In the genomic region with DNA sequence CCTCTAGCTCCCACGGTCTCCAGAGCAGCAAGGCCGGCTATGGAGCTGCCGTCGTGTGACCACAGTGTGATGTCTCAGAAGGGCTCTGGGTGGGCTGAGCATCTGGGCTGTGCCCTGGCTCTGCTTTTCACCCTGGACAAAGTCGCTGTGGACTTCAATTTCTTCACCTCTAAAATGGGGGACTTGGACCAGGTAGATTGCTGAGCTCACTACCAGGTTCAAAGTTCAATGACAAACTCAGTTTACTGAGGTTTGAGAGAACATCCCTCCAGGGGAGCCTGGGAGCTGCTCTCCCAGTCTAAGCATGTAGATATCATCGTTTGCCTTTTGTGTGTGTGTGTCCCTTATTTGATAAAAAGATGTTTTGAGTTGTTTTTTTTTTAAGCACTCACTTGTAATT, we compare ENCODE assay signal across 24 cellular contexts. TPM values are rescaled to one million over a fixed set of nuclear protein-coding genes. Genes with fewer than 3 reads are reported as not detected.
DNase-seq lines count a peak whose midpoint lies in the region; ATAC-seq and TF ChIP-seq lines count a peak whose summit lies in the region.
"Had no signal": no experiment of that assay in that cellular context is flagged by ENCODE, and none has a peak within 500 bp of the region (broad histone marks: within the 10 kb centered on the region; RNA-seq: fewer than 3 reads in every experiment).

No MANE protein-coding gene starts in this region.

- no peaks in the 10 kb centered on the region for H3K4me1 ChIP-seq in right cardiac atrium (ENCODE audit: control insufficient read depth, insufficient read depth, low read length)
- H3K4me1 ChIP-seq in esophagus muscularis mucosa = peaks cover 10 to 26% (median 20%) of the 10 kb centered on the region in 4 donors
- H3K4me1 ChIP-seq in trophoblast cell (ENCODE audit: control insufficient read depth in 1 of 2, insufficient read depth in 2 of 2, low read length in 2 of 2) = peaks cover 0 to 6% of the 10 kb centered on the region in 2 experiments
- peaks cover 23% of the 10 kb centered on the region for H3K4me1 ChIP-seq in vagina
- H3K4me1 ChIP-seq in endodermal cell (ENCODE audit: control insufficient read depth, insufficient read depth, low read length) = peaks cover 28% of the 10 kb centered on the region

- ATAC-seq in left ventricle myocardium superior (peak; percentile 10), right cardiac atrium (no peak), GM18870 (IDR thresholded peaks at IDR 0.05; ENCODE audit: unreplicated experiment) (no peak)
- ATAC-seq: esophagus mucosa had no signal

- no peak overlapping the region for H3K18ac ChIP-seq in trophoblast cell (ENCODE audit: low read length)

- no peak overlapping the region for H4K8ac ChIP-seq in trophoblast cell (ENCODE audit: low read depth, low read length)

- H3K9me3 ChIP-seq in right cardiac atrium (ENCODE audit: control insufficient read depth, low read length) = no peaks in the 10 kb centered on the region
- H3K9me3 ChIP-seq in esophagus muscularis mucosa = no peaks in the 10 kb centered on the region
- no peaks in the 10 kb centered on the region for H3K9me3 ChIP-seq in trophoblast cell (ENCODE audit: insufficient read depth, low read depth, low read length)
- H3K9me3 ChIP-seq in vagina = no peaks in the 10 kb centered on the region
- no peaks in the 10 kb centered on the region for H3K9me3 ChIP-seq in endodermal cell (ENCODE audit: control insufficient read depth, low read length)

- no peak overlapping the region for H2AK5ac ChIP-seq in trophoblast cell (ENCODE audit: low read length)

- no peak overlapping the region for H4K91ac ChIP-seq in trophoblast cell (ENCODE audit: low read depth, low read length)

- no peak overlapping the region for H3K4ac ChIP-seq in trophoblast cell (ENCODE audit: low read depth, low read length)

- H3K4me2 ChIP-seq in trophoblast cell (ENCODE audit: low read length) = no peak overlapping the region

- no peaks in the 10 kb centered on the region for H3K9me3 Mint-ChIP-seq in endodermal cell
- H3K9me3 Mint-ChIP-seq in T-helper 2 cell treated with Interferon-gamma antibody and Interleukin-4, amounts not matched to agents 5 μg/mL and 100 μg/mL, for 36 hours = no peaks in the 10 kb centered on the region
- H3K9me3 Mint-ChIP-seq: IgD-negative memory B cell; naive B cell; T-helper 1 cell treated with Interleukin-12 subunit alpha and Interleukin-12 subunit beta and Interleukin-4 antibody, amounts not matched to agents 30 μg/mL and 1 μg/mL, for 36 hours had no signal

- H3K27ac Mint-ChIP-seq in endodermal cell = no peak overlapping the region
- H3K27ac Mint-ChIP-seq in T-helper 2 cell treated with Interferon-gamma antibody and Interleukin-4, amounts not matched to agents 5 μg/mL and 100 μg/mL, for 36 hours = no peak overlapping the region
- H3K27ac Mint-ChIP-seq: IgD-negative memory B cell; T-helper 1 cell treated with Interleukin-12 subunit alpha and Interleukin-12 subunit beta and Interleukin-4 antibody, amounts not matched to agents 30 μg/mL and 1 μg/mL, for 36 hours had no signal

- H3K4me3 Mint-ChIP-seq in endodermal cell = no peak overlapping the region
- H3K4me3 Mint-ChIP-seq in T-helper 2 cell treated with Interferon-gamma antibody and Interleukin-4, amounts not matched to agents 5 μg/mL and 100 μg/mL, for 36 hours = no peak overlapping the region
- H3K4me3 Mint-ChIP-seq: IgD-negative memory B cell; naive B cell; T-helper 1 cell treated with Interleukin-12 subunit alpha and Interleukin-12 subunit beta and Interleukin-4 antibody, amounts not matched to agents 30 μg/mL and 1 μg/mL, for 36 hours had no signal

- H3K79me1 ChIP-seq in trophoblast cell (ENCODE audit: low read length) = no peaks in the 10 kb centered on the region

- H2BK5ac ChIP-seq in trophoblast cell (ENCODE audit: low read depth, low read length, poor library complexity) = no peak overlapping the region

- no peak for DNase-seq in left ventricle myocardium superior
- DNase-seq in right cardiac atrium = no peak
- no peak for DNase-seq in esophagus muscularis mucosa (ENCODE audit: extremely low spot score)
- DNase-seq in trophoblast cell = no peak
- DNase-seq in vagina (ENCODE audit: extremely low spot score in 2 of 2) = no peak
- DNase-seq in endodermal cell = no peak
- no peak for DNase-seq in T-helper 2 cell treated with Interferon-gamma antibody and Interleukin-4, amounts not matched to agents 5 μg/mL and 100 μg/mL, for 36 hours (ENCODE audit: low spot score)
- DNase-seq: activated gamma-delta T cell treated with Interleukin-2 at 50 U/mL for 16 hours; effector memory CD4-positive, alpha-beta T cell; kidney; mesendoderm; naive B cell; NCI-H510A had no signal

- no peak overlapping the region for H3K23ac ChIP-seq in trophoblast cell (ENCODE audit: low read length)

- H3K27me3 Mint-ChIP-seq in endodermal cell (ENCODE audit: insufficient read depth) = no peaks in the 10 kb centered on the region
- no peaks in the 10 kb centered on the region for H3K27me3 Mint-ChIP-seq in T-helper 2 cell treated with Interferon-gamma antibody and Interleukin-4, amounts not matched to agents 5 μg/mL and 100 μg/mL, for 36 hours (ENCODE audit: low read depth)
- H3K27me3 Mint-ChIP-seq: IgD-negative memory B cell, naive B cell had no signal

- H3K27ac ChIP-seq in right cardiac atrium (ENCODE audit: low read length) (no peak overlapping the region), esophagus muscularis mucosa (replicated peaks in 1 of 4) (peak overlapping the region; percentile 4 to 59 (median 26)), trophoblast cell (ENCODE audit: low read depth, low read length) (no peak overlapping the region), vagina (peak overlapping the region; percentile 7), endodermal cell (ENCODE audit: low read depth, low read length) (no peak overlapping the region)
- H3K27ac ChIP-seq: C4-2B had no signal

- H2BK12ac ChIP-seq in trophoblast cell (ENCODE audit: low read length) = no peak overlapping the region

- H3K79me2 ChIP-seq in trophoblast cell (ENCODE audit: control insufficient read depth, insufficient read depth, low read length, poor library complexity) = no peaks in the 10 kb centered on the region

- no peak overlapping the region for H3K14ac ChIP-seq in trophoblast cell (ENCODE audit: low read length)

- H2AFZ ChIP-seq in trophoblast cell (ENCODE audit: insufficient read depth, low read length, poor library complexity) = no peak overlapping the region

- no peak for TF ChIP-seq EP300 in esophagus muscularis mucosa (IDR thresholded peaks at IDR 0.05)

- peaks cover 10% of the 10 kb centered on the region for H3K36me3 Mint-ChIP-seq in endodermal cell (ENCODE audit: low read depth)
- peaks cover 45% of the 10 kb centered on the region for H3K36me3 Mint-ChIP-seq in T-helper 2 cell treated with Interferon-gamma antibody and Interleukin-4, amounts not matched to agents 5 μg/mL and 100 μg/mL, for 36 hours (ENCODE audit: low read depth)

- peaks cover 50% of the 10 kb centered on the region for H3K4me1 Mint-ChIP-seq in endodermal cell
- peaks cover 24% of the 10 kb centered on the region for H3K4me1 Mint-ChIP-seq in T-helper 2 cell treated with Interferon-gamma antibody and Interleukin-4, amounts not matched to agents 5 μg/mL and 100 μg/mL, for 36 hours (ENCODE audit: low read depth)
- H3K4me1 Mint-ChIP-seq: IgD-negative memory B cell, naive B cell had no signal

- peak overlapping the region; percentile 27 for H2BK120ac ChIP-seq in trophoblast cell (ENCODE audit: insufficient read depth, low read length, poor library complexity)

- H3K27me3 ChIP-seq in right cardiac atrium (ENCODE audit: control insufficient read depth, insufficient read depth) = no peaks in the 10 kb centered on the region
- H3K27me3 ChIP-seq in esophagus muscularis mucosa = no peaks in the 10 kb centered on the region
- no peaks in the 10 kb centered on the region for H3K27me3 ChIP-seq in trophoblast cell (ENCODE audit: insufficient read depth, low read length)
- H3K27me3 ChIP-seq in vagina = no peaks in the 10 kb centered on the region
- H3K27me3 ChIP-seq in endodermal cell (ENCODE audit: control insufficient read depth, insufficient read depth, low read length, poor library complexity, severe bottlenecking) = no peaks in the 10 kb centered on the region

- 88% methylated on average over 6 of the region's 6 CpGs for WGBS in right cardiac atrium
- WGBS in esophagus muscularis mucosa = 82% methylated on average over 6 of the region's 6 CpGs
- whole genome bisulfite sequencing in trophoblast cell (ENCODE audit: extremely low coverage, insufficient coverage, insufficient read length) = no CpG with 5 or more reads among the region's 6 CpGs
- WGBS in endodermal cell (ENCODE audit: insufficient coverage in 1 of 2, insufficient read length in 1 of 2), 2 experiments = 92 to 100% methylated on average over 3 to 6 of the region's 6 CpGs

- no peak overlapping the region for H4K12ac ChIP-seq in trophoblast cell (ENCODE audit: low read depth, low read length)

- H3K36me3 ChIP-seq in esophagus muscularis mucosa = peaks cover 61 to 97% (median 78%) of the 10 kb centered on the region in 4 donors
- H3K36me3 ChIP-seq in trophoblast cell (ENCODE audit: control insufficient read depth in 1 of 2, insufficient read depth in 2 of 2, low read length in 2 of 2) = peaks cover 8 to 10% of the 10 kb centered on the region in 2 experiments
- peaks cover 0 to 51% of the 10 kb centered on the region in 2 donors for H3K36me3 ChIP-seq in vagina
- peaks cover 14% of the 10 kb centered on the region for H3K36me3 ChIP-seq in endodermal cell (ENCODE audit: control insufficient read depth, insufficient read depth, low read length)

- TF ChIP-seq CTCF in esophagus muscularis mucosa (IDR thresholded peaks at IDR 0.05) (no peak), vagina (IDR thresholded peaks at IDR 0.05) (no peak), endodermal cell (conservative IDR thresholded peaks at IDR 0.05) (no peak)

- H3K4me3 ChIP-seq in right cardiac atrium (ENCODE audit: low read length) = no peak overlapping the region
- H3K4me3 ChIP-seq in esophagus muscularis mucosa = no peak overlapping the region
- H3K4me3 ChIP-seq in trophoblast cell (ENCODE audit: low read depth, low read length) = no peak overlapping the region
- H3K4me3 ChIP-seq in vagina = no peak overlapping the region
- H3K4me3 ChIP-seq in endodermal cell (ENCODE audit: low read length) = no peak overlapping the region

- TF ChIP-seq POLR2A in esophagus muscularis mucosa (IDR thresholded peaks at IDR 0.05; ENCODE audit: low read depth) (no peak), vagina (IDR thresholded peaks at IDR 0.05) (no peak)

- no peak overlapping the region for H3K9ac ChIP-seq in trophoblast cell (ENCODE audit: low read length)
- H3K9ac ChIP-seq in endodermal cell (ENCODE audit: extremely low read depth, low read length, poor library complexity, severe bottlenecking) = no peak overlapping the region

- intact Hi-C loops in left ventricle myocardium superior (cut with micrococcal nuclease) = no loop called here
- intact Hi-C loops in right cardiac atrium (cut with DNase I) = no loop called here
- intact Hi-C loops in esophagus muscularis mucosa (cut with DNase I) = no loop called here
- intact Hi-C loops in vagina (cut with DNase I) = loop anchor here (5.0 kb wide), 1 partner anchor 594 kb away; no protein-coding TSS in a partner anchor

RNA-seq across cellular contexts. Expression of a gene that starts 25.1 kb away (rescaled TPM):
- total RNA-seq in left ventricle myocardium superior (not detected), right cardiac atrium (not detected), esophagus muscularis mucosa (under 1 TPM in 3 of 4 donors, not detected in 1; 0.13 to 0.52 (median 0.50) TPM), vagina (not detected), endodermal cell (not detected)
- polyA plus RNA-seq in right cardiac atrium = not detected
- polyA plus RNA-seq in trophoblast cell (2013) = 3.7 and 4.2 TPM in 2 replicates
- not detected for polyA plus RNA-seq in endodermal cell (2013, experiment 1 of 2)
- polyA plus RNA-seq in endodermal cell (2013, experiment 2 of 2) = 0.41 TPM
- total RNA-seq: chondrocyte, esophagus mucosa, glomerular endothelial cell, H4, kidney, M059J, osteocyte had no signal
- polyA plus RNA-seq: AG04450, IgD-negative memory B cell had no signal

RNA-seq across cellular contexts. Expression of a gene that starts 47.5 kb away (rescaled TPM):
- total RNA-seq in left ventricle myocardium superior (1.9 TPM), right cardiac atrium (1 to 10 TPM; 3.2 to 4.6 (median 4.3) TPM), esophagus muscularis mucosa (10 to 100 TPM in 1 of 4 donors, 1 to 10 TPM in 3; 3.5 to 10.2 (median 4.0) TPM), vagina (9.1 TPM), endodermal cell (100 to 1,000 TPM in 1 of 2 donors, 10 to 100 TPM in 1; 94.5 to 173 TPM)
- polyA plus RNA-seq in right cardiac atrium = 1.1 TPM
- polyA plus RNA-seq in trophoblast cell (2013) = 37.8 and 38.4 TPM in 2 replicates
- 88.2 TPM for polyA plus RNA-seq in endodermal cell (2013, experiment 1 of 2)
- polyA plus RNA-seq in endodermal cell (2013, experiment 2 of 2) = 86.2 TPM

Comparison
In these comparisons a context has a peak if more than half of its experiments do, and no peak if none do; other contexts are left out.
1. H3K27ac ChIP-seq: peak in esophagus muscularis mucosa (4 of 4) and vagina (single experiment); none in right cardiac atrium (single experiment), trophoblast cell (single experiment) and endodermal cell (single experiment).